9 cellular contexts compared by ENCODE assay signal in the genomic region with DNA sequence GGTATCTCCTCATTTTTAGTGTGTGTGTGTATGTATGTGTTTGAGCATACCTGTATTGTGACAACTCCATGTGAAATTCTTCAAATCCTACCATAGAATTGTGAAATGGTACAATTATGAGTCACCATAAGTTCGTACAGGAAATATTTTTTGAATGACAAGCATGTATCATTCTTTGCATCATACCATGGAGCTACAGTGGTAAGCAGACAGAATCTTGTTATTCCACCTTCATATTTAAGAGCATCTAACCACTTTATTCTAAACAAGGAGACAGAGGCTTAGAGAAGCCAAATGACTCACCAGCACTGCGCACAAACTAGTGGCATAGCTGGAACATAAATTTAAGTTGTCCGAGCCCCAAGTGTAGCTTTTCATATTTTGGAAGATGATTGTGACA. TPM values are rescaled to one million over a fixed set of nuclear protein-coding genes. Genes with fewer than 3 reads are reported as not detected.
DNase-seq lines count a peak whose midpoint lies in the region; TF ChIP-seq lines count a peak whose summit lies in the region.
"Had no signal": no experiment of that assay in that cellular context is flagged by ENCODE, and none has a peak within 500 bp of the region (broad histone marks: within the 10 kb centered on the region; RNA-seq: fewer than 3 reads in every experiment).

No MANE protein-coding gene starts in this region.

- H2BK120ac ChIP-seq in trophoblast cell (ENCODE audit: insufficient read depth, low read length, poor library complexity), result no peak overlapping the region

- no peak overlapping the region for H3K23ac ChIP-seq in trophoblast cell (ENCODE audit: low read length)

- H3K4ac ChIP-seq in trophoblast cell (ENCODE audit: low read depth, low read length), result no peak overlapping the region

- no peak overlapping the region for H4K12ac ChIP-seq in trophoblast cell (ENCODE audit: low read depth, low read length)

- peaks cover 29% of the 10 kb centered on the region for H3K79me1 ChIP-seq in trophoblast cell (ENCODE audit: low read length)

- no peak overlapping the region for H2AFZ ChIP-seq in mammary epithelial cell (ENCODE audit: low read depth, low read length)
- no peak overlapping the region for H2AFZ ChIP-seq in trophoblast cell (ENCODE audit: insufficient read depth, low read length, poor library complexity)

- no peak overlapping the region for H3K18ac ChIP-seq in trophoblast cell (ENCODE audit: low read length)

- H3K27me3 ChIP-seq in mammary epithelial cell (ENCODE audit: insufficient read depth, low read length) (no peaks in the 10 kb centered on the region), trophoblast cell (ENCODE audit: insufficient read depth, low read length) (no peaks in the 10 kb centered on the region), colonic mucosa (no peaks in the 10 kb centered on the region)

- TF ChIP-seq CTCF in mammary epithelial cell (conservative IDR thresholded peaks at IDR 0.05 in 1 of 2, IDR thresholded peaks at IDR 0.05 in 1 of 2; ENCODE audit: extremely low read depth in 1 of 2, insufficient read depth in 1 of 2, low read depth in 1 of 2, low read length in 2 of 2) (no peak), colonic mucosa (IDR thresholded peaks at IDR 0.05) (no peak)

- no peak overlapping the region for H2AK5ac ChIP-seq in trophoblast cell (ENCODE audit: low read length)

- H3K4me2 ChIP-seq in mammary epithelial cell (ENCODE audit: insufficient read depth, low read depth, low read length) (peak overlapping the region; percentile 57), trophoblast cell (ENCODE audit: low read length) (no peak overlapping the region)

- no peaks in the 10 kb centered on the region for H3K79me2 ChIP-seq in mammary epithelial cell (ENCODE audit: insufficient read depth, low read length)
- peaks cover 3% of the 10 kb centered on the region for H3K79me2 ChIP-seq in trophoblast cell (ENCODE audit: control insufficient read depth, insufficient read depth, low read length, poor library complexity)

- no peak overlapping the region for H4K8ac ChIP-seq in trophoblast cell (ENCODE audit: low read depth, low read length)

- peak; percentile 11 for DNase-seq in activated CD4-positive, alpha-beta T cell treated with anti-CD3 and anti-CD28 coated beads for 48 hours
- no peak for DNase-seq in activated CD4-positive, alpha-beta T cell treated with anti-CD3 and anti-CD28 coated beads for 4 hours
- DNase-seq in MV-4-11 (lab: John Stamatoyannopoulos, UW) (peak; percentile 24), mammary epithelial cell (peak; percentile 94), trophoblast cell (peak; percentile 42 to 97), HT-29 (ENCODE audit: low spot score) (no peak), colonic mucosa (no peak), NCI-H1092 treated with DMSO at 0.1 percent for 48 hours (lab: John Stamatoyannopoulos, UW) (no peak)
- DNase-seq: KBM-7 had no signal

- no peaks in the 10 kb centered on the region for H3K36me3 ChIP-seq in mammary epithelial cell (ENCODE audit: insufficient read depth, low read length)
- no peaks in the 10 kb centered on the region for H3K36me3 ChIP-seq in trophoblast cell (ENCODE audit: control insufficient read depth in 1 of 2, insufficient read depth in 2 of 2, low read length in 2 of 2)
- no peaks in the 10 kb centered on the region for H3K36me3 ChIP-seq in colonic mucosa

- no peak overlapping the region for H2BK12ac ChIP-seq in trophoblast cell (ENCODE audit: low read length)

- H3K4me3 ChIP-seq in mammary epithelial cell (replicated peaks in 1 of 3; ENCODE audit: insufficient read depth in 1 of 3, low read depth in 2 of 3, low read length in 3 of 3), result no peak overlapping the region
- H3K4me3 ChIP-seq in trophoblast cell (ENCODE audit: low read depth, low read length), result no peak overlapping the region
- no peak overlapping the region for H3K4me3 ChIP-seq in colonic mucosa

- intact Hi-C loops in mammary epithelial cell (cut with micrococcal nuclease), result loop anchor here (2.0 kb wide), 2 partner anchors 26 to 62 kb away; partner anchors contain the start of gene DNAJC15
- intact Hi-C loops in colonic mucosa (cut with DNase I), result no loop called here

- dilution Hi-C loops in mammary epithelial cell (cut with HindIII; ENCODE audit: low sequenced_read_pairs), result loop anchor here (5.0 kb wide), 1 partner anchor 61 kb away; no protein-coding TSS in a partner anchor

- H2BK5ac ChIP-seq in trophoblast cell (ENCODE audit: low read depth, low read length, poor library complexity), result no peak overlapping the region

- H3K4me1 ChIP-seq in mammary epithelial cell (ENCODE audit: insufficient read depth, low read length), result peaks cover 37% of the 10 kb centered on the region
- peaks cover 15 to 16% of the 10 kb centered on the region in 2 experiments for H3K4me1 ChIP-seq in trophoblast cell (ENCODE audit: control insufficient read depth in 1 of 2, insufficient read depth in 2 of 2, low read length in 2 of 2)
- H3K4me1 ChIP-seq in colonic mucosa, result peaks cover 4% of the 10 kb centered on the region

- no peak overlapping the region for H4K91ac ChIP-seq in trophoblast cell (ENCODE audit: low read depth, low read length)

- no peak overlapping the region for H3K9ac ChIP-seq in mammary epithelial cell (ENCODE audit: insufficient read depth, low read length)
- no peak overlapping the region for H3K9ac ChIP-seq in trophoblast cell (ENCODE audit: low read length)
- H3K9ac ChIP-seq in colonic mucosa (ENCODE audit: low read depth in 2 of 2, low read length in 2 of 2), result no peak overlapping the region

- H4K20me1 ChIP-seq in mammary epithelial cell (ENCODE audit: insufficient read depth, low read length), result no peaks in the 10 kb centered on the region

- peak overlapping the region; percentile 81 for H3K27ac ChIP-seq in mammary epithelial cell (ENCODE audit: insufficient read depth, low read depth, low read length)
- H3K27ac ChIP-seq in trophoblast cell (ENCODE audit: low read depth, low read length), result no peak overlapping the region
- no peak overlapping the region for H3K27ac ChIP-seq in colonic mucosa

- H3K9me3 ChIP-seq in mammary epithelial cell (replicated peaks; ENCODE audit: insufficient read depth, low read length) (no peaks in the 10 kb centered on the region), trophoblast cell (ENCODE audit: insufficient read depth, low read depth, low read length) (no peaks in the 10 kb centered on the region), colonic mucosa (no peaks in the 10 kb centered on the region)

- CTCF ChIA-PET in mammary epithelial cell (lab: Charles Lee; ENCODE audit: low non-redundant PET), result interaction anchor here (0.6 kb wide), 1 partner anchor 870 kb away, joined by 3 read pairs; no protein-coding TSS in a partner anchor

- no TSS peak for BruUV-seq in mammary epithelial cell (replicated peaks; lab: Mats Ljungman, UMichigan)

- 19% methylated on average over 3 of the region's 3 CpGs for WGBS in mammary epithelial cell (ENCODE audit: low coverage, missing lambda C conversion rate)
- WGBS in trophoblast cell (ENCODE audit: extremely low coverage, insufficient coverage, insufficient read length), result no CpG with 5 or more reads among the region's 3 CpGs

- in situ Hi-C loops in mammary epithelial cell (cut with MboI; ENCODE audit: low sequenced_read_pairs in 2 of 2), result no loop called here

- no peak overlapping the region for H3K14ac ChIP-seq in trophoblast cell (ENCODE audit: low read length)

RNA-seq across cellular contexts. Expression of gene EPSTI1, which starts 4.5 kb away (rescaled TPM):
- total RNA-seq in mammary epithelial cell (1 to 10 TPM; 1.3 to 7.3 TPM), colonic mucosa (10 to 100 TPM in 1 of 2 donors, 1 to 10 TPM in 1; 5.4 to 16.8 TPM)
- 1.1 TPM for polyA plus RNA-seq in mammary epithelial cell
- not detected for polyA minus RNA-seq in mammary epithelial cell
- polyA plus RNA-seq in trophoblast cell (2013), result 20.9 and 23.0 TPM in 2 replicates
- 3.5 and 5.1 TPM in 2 replicates for total RNA-seq in HT-29 (2014; rRNA removed; shearing (Covaris generic))

RNA-seq across cellular contexts. Expression of gene DNAJC15, which starts 26.8 kb away (rescaled TPM):
- total RNA-seq in mammary epithelial cell, result 10 to 100 TPM in 1 of 2 donors, 1 to 10 TPM in 1; 9.3 to 20.7 TPM
- polyA plus RNA-seq in mammary epithelial cell, result 33.9 TPM
- polyA minus RNA-seq in mammary epithelial cell, result 12.9 TPM
- 13.2 and 13.3 TPM in 2 replicates for polyA plus RNA-seq in trophoblast cell (2013)
- 4.7 and 7.2 TPM in 2 replicates for total RNA-seq in HT-29 (2014; rRNA removed; shearing (Covaris generic))
- 10 to 100 TPM in 1 of 2 donors, 1 to 10 TPM in 1; 6.6 to 14.6 TPM for total RNA-seq in colonic mucosa

Comparison
In these comparisons a context has a peak if more than half of its experiments do, and no peak if none do; other contexts are left out.
1. DNase-seq: peak in activated CD4-positive, alpha-beta T cell treated with anti-CD3 and anti-CD28 coated beads for 48 hours (single experiment), MV-4-11 (single experiment), mammary epithelial cell (single experiment) and trophoblast cell (2 of 2); none in activated CD4-positive, alpha-beta T cell treated with anti-CD3 and anti-CD28 coated beads for 4 hours (0 of 2), HT-29 (single experiment), colonic mucosa (single experiment) and NCI-H1092 treated with DMSO at 0.1 percent for 48 hours (single experiment).